ENCODE assay signal across 10 cellular contexts in genomic region chr3:105746226-105746996, GRCh38.
A peak's percentile ranks its signal among the peaks of the same experiment; 100 is the strongest.
DNase-seq lines count a peak whose midpoint lies in the region; ATAC-seq and TF ChIP-seq lines count a peak whose summit lies in the region.
"Had no signal": no experiment of that assay in that cellular context is flagged by ENCODE, and none has a peak within 500 bp of the region (broad histone marks: within the 10 kb centered on the region; RNA-seq: fewer than 3 reads in every experiment).

No MANE protein-coding gene starts in this region.

- H3K9me3 Mint-ChIP-seq in nephron progenitor cell = peaks cover 4% of the 10 kb centered on the region

- no peak for TF ChIP-seq CTCF in VCaP (conservative IDR thresholded peaks at IDR 0.05)
- no peak for TF ChIP-seq CTCF in nephron progenitor cell (IDR thresholded peaks at IDR 0.05)

- H3K36me3 Mint-ChIP-seq in nephron progenitor cell (ENCODE audit: low read depth) = peaks cover 51% of the 10 kb centered on the region

- peak overlapping the region; percentile 61 for H3K27ac ChIP-seq in ACC112 (ENCODE audit: low read depth, low read length)
- H3K27ac ChIP-seq in VCaP = peak overlapping the region; percentile 56

- no peak overlapping the region for H2AFZ ChIP-seq in ACC112 (ENCODE audit: low read length, unreplicated experiment)

- H3K4me1 Mint-ChIP-seq in nephron progenitor cell = no peaks in the 10 kb centered on the region

- no peaks in the 10 kb centered on the region for H3K27me3 ChIP-seq in ACC112 (ENCODE audit: insufficient read depth, low read length)

- H3K4me3 ChIP-seq in ACC112 (ENCODE audit: low read depth, low read length) = no peak overlapping the region

- H3K79me2 ChIP-seq in ACC112 (ENCODE audit: control insufficient read depth, insufficient read depth, low read length, unreplicated experiment) = no peaks in the 10 kb centered on the region

- H3K4me3 Mint-ChIP-seq in nephron progenitor cell = no peak overlapping the region

- no peaks in the 10 kb centered on the region for H3K27me3 Mint-ChIP-seq in nephron progenitor cell (ENCODE audit: low read depth, poor library complexity)

- peaks cover 21% of the 10 kb centered on the region for H3K4me1 ChIP-seq in ACC112 (ENCODE audit: control insufficient read depth, insufficient read depth, low read length, unreplicated experiment)

- no peak overlapping the region for H3K27ac Mint-ChIP-seq in nephron progenitor cell

- H3K36me3 ChIP-seq in ACC112 (ENCODE audit: insufficient read depth, low read length) = peaks cover 19% of the 10 kb centered on the region

- ATAC-seq in GM21529 (IDR thresholded peaks at IDR 0.05; ENCODE audit: unreplicated experiment) (peak; percentile 53), HG03095 (IDR thresholded peaks at IDR 0.05; ENCODE audit: unreplicated experiment) (no peak)

- DNase-seq in left kidney (ENCODE audit: low read depth, low spot score) (peak; percentile 21), NCI-H748 (lab: John Stamatoyannopoulos, UW; ENCODE audit: unreplicated experiment) (no peak), HUDEP-2 (lab: John Stamatoyannopoulos, UW; ENCODE audit: unreplicated experiment in 76 of 76) (no peak), nephron progenitor cell (no peak)
- DNase-seq: cerebellar nuclear complex, midbrain had no signal
